In the genomic region with DNA sequence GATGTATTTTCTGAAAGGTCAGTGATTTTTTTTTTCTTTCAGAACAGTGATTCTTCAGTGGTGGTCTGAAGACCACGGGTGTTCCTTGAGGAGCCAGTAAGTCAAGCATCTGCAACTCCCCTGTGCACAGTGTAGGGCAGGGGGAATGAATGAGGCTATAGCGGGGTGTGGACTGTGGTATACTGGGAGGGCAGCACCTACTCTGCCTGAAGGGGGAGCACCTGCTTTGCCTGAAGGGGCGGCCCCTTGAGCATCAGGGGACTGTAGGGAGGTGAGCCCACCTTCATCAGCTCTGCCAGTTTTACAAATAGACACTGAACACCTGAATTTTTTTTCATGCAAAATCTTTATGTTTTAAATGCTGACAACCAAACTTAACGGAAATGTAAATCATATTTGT, we compare ENCODE assay signal across 11 cellular contexts.
DNase-seq lines count a peak whose midpoint lies in the region; ATAC-seq and TF ChIP-seq lines count a peak whose summit lies in the region.
"Had no signal": no experiment of that assay in that cellular context is flagged by ENCODE, and none has a peak within 500 bp of the region (broad histone marks: within the 10 kb centered on the region; RNA-seq: fewer than 3 reads in every experiment).

No MANE protein-coding gene starts in this region.

- H4K8ac ChIP-seq in H9 (replicated peaks; ENCODE audit: insufficient read length, low read depth, low read length) = no peak overlapping the region

- H4K91ac ChIP-seq in H9 (ENCODE audit: insufficient read length, low read depth, low read length) = no peak overlapping the region

- no peak overlapping the region for H2AK5ac ChIP-seq in H9 (ENCODE audit: insufficient read length, low read length)

- no peak overlapping the region for H2BK120ac ChIP-seq in H9 (ENCODE audit: low read depth, low read length, poor library complexity, severe bottlenecking)

- no peak overlapping the region for H3K27ac ChIP-seq in H9 (ENCODE audit: insufficient read length, low read depth, low read length)
- H3K27ac ChIP-seq: stomach had no signal

- intact Hi-C loops in Caco-2 (cut with micrococcal nuclease; ENCODE audit: unreplicated experiment) (no loop called here), activated B cell treated with CpG ODN at 0.5 μM for 24 hours (cut with micrococcal nuclease) (loop anchor here (10.0 kb wide), 1 partner anchor 288 kb away; no protein-coding TSS in a partner anchor)

- H2AFZ ChIP-seq in H9 (ENCODE audit: low read length) = no peak overlapping the region

- no peak overlapping the region for H3K9ac ChIP-seq in H9 (ENCODE audit: extremely low read depth, insufficient read length, low read length)

- H3K27ac Mint-ChIP-seq in Caco-2 (ENCODE audit: unreplicated experiment) (no peak overlapping the region), H9 (peak overlapping the region in 1 of 3 experiments; percentile 53; a peak in 1 of 7 replicates), activated B cell treated with CpG ODN at 0.5 μM for 24 hours (no peak overlapping the region)
- peak overlapping the region; percentile 57 to 95 for H3K27ac Mint-ChIP-seq in natural killer cell treated with Interleukin-12 subunit alpha and Interleukin-12 subunit beta and Interleukin-15 and Interleukin-18, amount 100 ng/mL, for 72 hours

- no peaks in the 10 kb centered on the region for H3K9me3 ChIP-seq in Caco-2
- no peaks in the 10 kb centered on the region for H3K9me3 ChIP-seq in H9 (ENCODE audit: control insufficient read depth, low read depth, low read length)
- H3K9me3 ChIP-seq: stomach had no signal

- H3K4me2 ChIP-seq in H9 (ENCODE audit: insufficient read depth, insufficient read length, low read length) = no peak overlapping the region

- WGBS in H9 (ENCODE audit: extremely low coverage, insufficient read length, low lambda C conversion rate) = no CpG with 5 or more reads among the region's 4 CpGs

- H4K20me1 ChIP-seq in H9 (ENCODE audit: control insufficient read depth, insufficient read depth, insufficient read length) = no peaks in the 10 kb centered on the region

- no peaks in the 10 kb centered on the region for H3K27me3 ChIP-seq in Caco-2 (replicated peaks; ENCODE audit: control insufficient read depth, insufficient read depth, low read length)
- H3K27me3 ChIP-seq in H9 (ENCODE audit: insufficient read depth, low read length) = no peaks in the 10 kb centered on the region
- H3K27me3 ChIP-seq: stomach had no signal

- H3K4me3 ChIP-seq in Caco-2 (ENCODE audit: low read depth, low read length) = no peak overlapping the region
- H3K4me3 ChIP-seq: stomach had no signal

- H3K4me1 Mint-ChIP-seq in Caco-2 (ENCODE audit: low read depth, unreplicated experiment) (no peaks in the 10 kb centered on the region), H9 (peaks cover 18 to 26% of the 10 kb centered on the region in 2 experiments), activated B cell treated with CpG ODN at 0.5 μM for 24 hours (peaks cover 87% of the 10 kb centered on the region)
- peaks cover 72 to 87% of the 10 kb centered on the region in 2 donors for H3K4me1 Mint-ChIP-seq in natural killer cell treated with Interleukin-12 subunit alpha and Interleukin-12 subunit beta and Interleukin-15 and Interleukin-18, amount 100 ng/mL, for 72 hours (ENCODE audit: low read depth in 2 of 2)

- no peak overlapping the region for H3K18ac ChIP-seq in H9 (ENCODE audit: insufficient read length, low read depth, low read length)

- H3K27me3 Mint-ChIP-seq in Caco-2 (ENCODE audit: insufficient read depth, unreplicated experiment) (no peaks in the 10 kb centered on the region), H9 (ENCODE audit: low read depth) (no peaks in the 10 kb centered on the region; the same call in 1 of the 2 replicates), activated B cell treated with CpG ODN at 0.5 μM for 24 hours (no peaks in the 10 kb centered on the region)
- no peaks in the 10 kb centered on the region for H3K27me3 Mint-ChIP-seq in natural killer cell treated with Interleukin-12 subunit alpha and Interleukin-12 subunit beta and Interleukin-15 and Interleukin-18, amount 100 ng/mL, for 72 hours

- no peak overlapping the region for H2BK20ac ChIP-seq in H9 (ENCODE audit: low read depth, low read length, poor library complexity, severe bottlenecking)

- no peak for DNase-seq in Caco-2
- no peak for DNase-seq in H9
- no peak for DNase-seq in activated B cell treated with CpG ODN at 0.5 μM for 24 hours
- no peak for DNase-seq in natural killer cell treated with Interleukin-12 subunit alpha and Interleukin-12 subunit beta and Interleukin-15 and Interleukin-18, amount 100 ng/mL, for 72 hours (ENCODE audit: low spot score)
- DNase-seq in stimulated activated CD4-positive, alpha-beta T cell treated with anti-CD3 and anti-CD28 coated beads, Interleukin-4, amount 100 ng/mL, for 1 hour = no peak
- no peak for DNase-seq in DMS79 (lab: John Stamatoyannopoulos, UW)
- no peak for DNase-seq in amniotic stem cell (lab: John Stamatoyannopoulos, UW)
- DNase-seq: activated CD4-positive, alpha-beta T cell treated with anti-CD3 and anti-CD28 coated beads, Interleukin-2, amount 50 U/mL, for 4 hours; NCI-H1105 treated with DMSO at 0.1 percent for 48 hours; stomach had no signal

- no peak overlapping the region for H3K56ac ChIP-seq in H9 (ENCODE audit: insufficient read length, low read depth, low read length)

- no peaks in the 10 kb centered on the region for H3K36me3 Mint-ChIP-seq in Caco-2 (ENCODE audit: insufficient read depth, unreplicated experiment)
- no peaks in the 10 kb centered on the region for H3K36me3 Mint-ChIP-seq in H9 (ENCODE audit: insufficient read depth in 1 of 3, low read depth in 3 of 3)
- H3K36me3 Mint-ChIP-seq in activated B cell treated with CpG ODN at 0.5 μM for 24 hours (ENCODE audit: low read depth) = peaks cover 61% of the 10 kb centered on the region
- H3K36me3 Mint-ChIP-seq in natural killer cell treated with Interleukin-12 subunit alpha and Interleukin-12 subunit beta and Interleukin-15 and Interleukin-18, amount 100 ng/mL, for 72 hours = peaks cover 7% of the 10 kb centered on the region

- H3K23me2 ChIP-seq in H9 (ENCODE audit: insufficient read length, low read depth, low read length, poor library complexity, severe bottlenecking) = no peaks in the 10 kb centered on the region

- no peak overlapping the region for H2BK12ac ChIP-seq in H9 (ENCODE audit: insufficient read length, low read depth, low read length)

- TF ChIP-seq CTCF in Caco-2 (IDR thresholded peaks at IDR 0.05; ENCODE audit: insufficient read depth in 1 of 2, low read depth in 1 of 2, low read length in 1 of 2, severe bottlenecking in 1 of 2, unreplicated experiment in 1 of 2) = peak; percentile 19 to 36
- TF ChIP-seq CTCF in H9 (conservative IDR thresholded peaks at IDR 0.05) = peak; percentile 65
- TF ChIP-seq CTCF in activated B cell treated with CpG ODN at 0.5 μM for 24 hours (IDR thresholded peaks at IDR 0.05) = no peak

- no peak overlapping the region for H2BK15ac ChIP-seq in H9 (ENCODE audit: low read depth, low read length)

- CTCF ChIA-PET in Caco-2 (lab: Charles Lee) (interaction anchor here (0.6 to 0.7 kb wide), 2 partner anchors 8 to 298 kb away, joined by 3 read pairs; no protein-coding TSS in a partner anchor), activated B cell treated with CpG ODN at 0.5 μM for 24 hours (lab: Charles Lee) (interaction anchor here (0.7 to 4.8 kb wide), 5 partner anchors 14 to 79 kb away, joined by 3 to 22 read pairs (median 4); no protein-coding TSS in a partner anchor)

- H3T11ph ChIP-seq in H9 (ENCODE audit: low read length) = no peak overlapping the region

- peaks cover 3% of the 10 kb centered on the region; the same call in 1 of the 2 replicates for H3K4me1 ChIP-seq in Caco-2
- H3K4me1 ChIP-seq in H9 (ENCODE audit: insufficient read depth, low read length) = no peaks in the 10 kb centered on the region; the same call in 1 of the 2 replicates

- ATAC-seq in activated B cell treated with CpG ODN at 0.5 μM for 24 hours (ENCODE audit: low read depth) (peak; percentile 68), HG03469 (IDR thresholded peaks at IDR 0.05; ENCODE audit: unreplicated experiment) (no peak)
- ATAC-seq in natural killer cell treated with Interleukin-12 subunit alpha and Interleukin-12 subunit beta and Interleukin-15 and Interleukin-18, amount 100 ng/mL, for 72 hours = peak in 1 of 2 donors; percentile 36

- H3K79me2 ChIP-seq in H9 (ENCODE audit: insufficient read depth, low read length) = no peaks in the 10 kb centered on the region

- no TSS peak for BruUV-seq in Caco-2 (replicated peaks; lab: Mats Ljungman, UMichigan)

- H3K4me3 Mint-ChIP-seq in Caco-2 (ENCODE audit: unreplicated experiment) = no peak overlapping the region
- no peak overlapping the region for H3K4me3 Mint-ChIP-seq in H9
- no peak overlapping the region for H3K4me3 Mint-ChIP-seq in activated B cell treated with CpG ODN at 0.5 μM for 24 hours
- H3K4me3 Mint-ChIP-seq in natural killer cell treated with Interleukin-12 subunit alpha and Interleukin-12 subunit beta and Interleukin-15 and Interleukin-18, amount 100 ng/mL, for 72 hours = peak overlapping the region; percentile 38

- H3K79me1 ChIP-seq in H9 (ENCODE audit: insufficient read depth, low read depth, low read length, poor library complexity, severe bottlenecking) = no peaks in the 10 kb centered on the region

- no peaks in the 10 kb centered on the region for H3K36me3 ChIP-seq in Caco-2 (ENCODE audit: control insufficient read depth, insufficient read depth, low read length)
- H3K36me3 ChIP-seq: stomach had no signal

- H3K23ac ChIP-seq in H9 (ENCODE audit: insufficient read length, low read depth, low read length) = no peak overlapping the region

- no peak overlapping the region for H2BK5ac ChIP-seq in H9 (ENCODE audit: insufficient read length, low read length)

- H3K14ac ChIP-seq in H9 (ENCODE audit: insufficient read depth, low read length) = no peak overlapping the region

- H4K5ac ChIP-seq in H9 (ENCODE audit: insufficient read length, low read depth, low read length) = no peak overlapping the region

- no peak overlapping the region for H3K4ac ChIP-seq in H9 (ENCODE audit: low read depth, low read length)

- POLR2A ChIA-PET in Caco-2 (lab: Charles Lee) (no interaction called here), activated B cell treated with CpG ODN at 0.5 μM for 24 hours (lab: Charles Lee) (no interaction called here)

- H3K9me3 Mint-ChIP-seq in Caco-2 (ENCODE audit: unreplicated experiment) (no peaks in the 10 kb centered on the region), H9 (no peaks in the 10 kb centered on the region; a peak in 2 of 5 replicates), activated B cell treated with CpG ODN at 0.5 μM for 24 hours (no peaks in the 10 kb centered on the region)
- H3K9me3 Mint-ChIP-seq in natural killer cell treated with Interleukin-12 subunit alpha and Interleukin-12 subunit beta and Interleukin-15 and Interleukin-18, amount 100 ng/mL, for 72 hours = no peaks in the 10 kb centered on the region

Comparison
In these comparisons a context has a peak if more than half of its experiments do, and no peak if none do; other contexts are left out.
1. H3K27ac Mint-ChIP-seq: peak in natural killer cell treated with Interleukin-12 subunit alpha and Interleukin-12 subunit beta and Interleukin-15 and Interleukin-18, amount 100 ng/mL, for 72 hours (2 of 2); none in Caco-2 (single experiment) and activated B cell treated with CpG ODN at 0.5 μM for 24 hours (single experiment).